ENCODE assay signal across 1 cellular context in the genomic region with DNA sequence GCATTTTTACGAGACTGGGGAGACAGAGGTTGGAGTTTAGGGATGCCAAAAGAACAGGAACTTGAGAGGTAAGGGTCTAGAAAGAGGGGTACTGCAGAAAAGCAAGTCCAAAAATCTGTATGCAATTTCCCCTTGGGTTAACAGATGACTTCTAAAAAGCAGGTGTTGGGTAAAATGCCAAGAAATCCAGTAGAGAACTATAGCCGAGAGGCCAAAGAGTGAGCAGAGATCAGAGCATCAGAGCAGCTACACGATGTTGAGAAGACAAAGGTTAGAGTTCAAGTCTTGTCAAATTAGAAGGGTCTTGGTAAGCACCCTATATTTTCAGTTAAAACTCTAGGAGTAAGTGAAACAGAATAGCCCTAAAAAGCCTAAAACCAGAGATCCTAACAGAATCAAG.
TF ChIP-seq lines count a peak whose summit lies in the region.

No MANE protein-coding gene starts in this region.

TF ChIP-seq in GM12878, 131 proteins besides CTCF, POLR2A, EP300 and RAD21:
- TF ChIP-seq, protein P1, sequence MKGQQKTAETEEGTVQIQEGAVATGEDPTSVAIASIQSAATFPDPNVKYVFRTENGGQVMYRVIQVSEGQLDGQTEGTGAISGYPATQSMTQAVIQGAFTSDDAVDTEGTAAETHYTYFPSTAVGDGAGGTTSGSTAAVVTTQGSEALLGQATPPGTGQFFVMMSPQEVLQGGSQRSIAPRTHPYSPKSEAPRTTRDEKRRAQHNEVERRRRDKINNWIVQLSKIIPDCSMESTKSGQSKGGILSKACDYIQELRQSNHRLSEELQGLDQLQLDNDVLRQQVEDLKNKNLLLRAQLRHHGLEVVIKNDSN (IDR thresholded peaks at IDR 0.05; ENCODE audit: borderline replicate concordance, extremely low read length, insufficient read depth, low read depth, low read length): no peak
- TF ChIP-seq TCF3 (IDR thresholded peaks at IDR 0.05; ENCODE audit: borderline replicate concordance, insufficient read depth, low read depth, low read length) (no peak), EZH2 (IDR thresholded peaks at IDR 0.05; ENCODE audit: borderline replicate concordance, control insufficient read depth, low read depth, low read length) (no peak), REST (IDR thresholded peaks at IDR 0.05; ENCODE audit: low read depth, low read length) (no peak), CHD2 (IDR thresholded peaks at IDR 0.05; ENCODE audit: borderline replicate concordance, low read depth, low read length) (no peak), MYB (IDR thresholded peaks at IDR 0.05; ENCODE audit: borderline replicate concordance, low read depth, low read length) (no peak), BACH1 (IDR thresholded peaks at IDR 0.05; ENCODE audit: borderline replicate concordance) (no peak), FOS (IDR thresholded peaks at IDR 0.05; ENCODE audit: borderline replicate concordance, extremely low read depth, insufficient read length) (no peak), WRNIP1 (IDR thresholded peaks at IDR 0.05; ENCODE audit: borderline replicate concordance, low read depth, low read length) (no peak), SRF (IDR thresholded peaks at IDR 0.05; ENCODE audit: low read depth in 2 of 2, low read length in 2 of 2) (no peak)
